20 cellular contexts compared by ENCODE assay signal in genomic region chr4:88606832-88607231, GRCh38.
"Had no signal": no experiment of that assay in that cellular context is flagged by ENCODE, and none has a peak within 500 bp of the region (broad histone marks: within the 10 kb centered on the region; RNA-seq: fewer than 3 reads in every experiment).

No MANE protein-coding gene starts in this region.

- H3K27me3 ChIP-seq: esophagus muscularis mucosa, heart left ventricle, ovary, stomach had no signal

- H3K9me3 ChIP-seq: esophagus muscularis mucosa, heart left ventricle, ovary, stomach, thoracic aorta had no signal

- H3K36me3 ChIP-seq: ovary had no signal

- H3K27ac Mint-ChIP-seq: dendritic cell treated with granulocyte-macrophage colony-stimulating factor and Interleukin-4, amounts not matched to agents 40 ng/mL and 50 ng/mL, for 4 days had no signal

- H3K4me1 Mint-ChIP-seq: neural crest cell had no signal

- H3K27me3 Mint-ChIP-seq: dendritic cell treated with granulocyte-macrophage colony-stimulating factor and Interleukin-4, amounts not matched to agents 40 ng/mL and 50 ng/mL, for 4 days; effector memory CD8-positive, alpha-beta T cell had no signal

- H3K4me3 ChIP-seq: esophagus muscularis mucosa, heart left ventricle, ovary, stomach, thoracic aorta had no signal

- H3K4me3 Mint-ChIP-seq: dendritic cell treated with granulocyte-macrophage colony-stimulating factor and Interleukin-4, amounts not matched to agents 40 ng/mL and 50 ng/mL, for 4 days; natural killer cell; neural crest cell had no signal

- ATAC-seq: effector memory CD8-positive, alpha-beta T cell; heart left ventricle; natural killer cell; right cardiac atrium had no signal

- DNase-seq: cerebellar nuclear complex; effector memory CD8-positive, alpha-beta T cell; foreskin fibroblast; heart left ventricle; hippocampal formation; kidney glomerular epithelial cell; natural killer cell; nucleus accumbens; ovary; right cardiac atrium; small intestine; stimulated activated CD4-positive, alpha-beta T cell treated with anti-CD3 and anti-CD28 coated beads, Interleukin-12 subunit alpha, Interleukin-12 subunit beta, amount 100 ng/mL, for 4 hours; stimulated activated naive CD4-positive, alpha-beta T cell; stomach; substantia nigra; trophoblast cell had no signal

- H3K27ac ChIP-seq: esophagus muscularis mucosa, heart left ventricle, ovary, stomach, thoracic aorta had no signal

- H3K9me3 Mint-ChIP-seq: effector memory CD8-positive, alpha-beta T cell; natural killer cell; neural crest cell had no signal
